ENCODE assay signal across 10 cellular contexts in genomic region chr1:16690971-16691682, GRCh38. TPM values are rescaled to one million over a fixed set of nuclear protein-coding genes. Genes with fewer than 3 reads are reported as not detected.
A peak's percentile ranks its signal among the peaks of the same experiment; 100 is the strongest.
DNase-seq lines count a peak whose midpoint lies in the region; ATAC-seq, FAIRE-seq and TF ChIP-seq lines count a peak whose summit lies in the region.
"Not testable (repeated sequence)": the region's sequence is repeated elsewhere in the genome, so short reads cannot be mapped to it uniquely, and the experiment has no call there.
"Had no signal": no experiment of that assay in that cellular context is flagged by ENCODE, and none has a peak within 500 bp of the region (broad histone marks: within the 10 kb centered on the region; RNA-seq: fewer than 3 reads in every experiment).

No MANE protein-coding gene starts in this region.

- BruUV-seq in HCT116 (replicated peaks; lab: Mats Ljungman, UMichigan); HepG2 (replicated peaks; lab: Mats Ljungman, UMichigan): not testable (repeated sequence)

- not testable (repeated sequence) for H3K9me3 Mint-ChIP-seq in stimulated activated effector memory CD8-positive, alpha-beta T cell treated with anti-CD3 and anti-CD28 coated beads, Interleukin-12 subunit alpha, Interleukin-12 subunit beta, amount 100 ng/mL, for 72 hours

- not testable (repeated sequence) for H3K9ac ChIP-seq in HCT116 (ENCODE audit: low read length); HepG2 (ENCODE audit: insufficient read depth, low read depth, low read length)

- no CpG with 5 or more reads among the region's 13 CpGs for WGBS in HepG2 (ENCODE audit: low lambda C conversion rate)

- H3K36me3 ChIP-seq in HCT116 (ENCODE audit: control insufficient read depth in 1 of 2, insufficient read depth in 2 of 2, low read length in 2 of 2); HepG2 (replicated peaks in 1 of 2; ENCODE audit: control insufficient read depth in 1 of 2, insufficient read depth in 2 of 2, low read length in 2 of 2): not testable (repeated sequence)

- POLR2A ChIA-PET in HCT116 (lab: Charles Lee); HepG2 (lab: Yijun Ruan, JAX): not testable (repeated sequence)

- not testable (repeated sequence) for H3K4me1 Mint-ChIP-seq in stimulated activated effector memory CD8-positive, alpha-beta T cell treated with anti-CD3 and anti-CD28 coated beads, Interleukin-12 subunit alpha, Interleukin-12 subunit beta, amount 100 ng/mL, for 72 hours

- not testable (repeated sequence) for TF ChIP-seq CTCF in HCT116 (IDR thresholded peaks at IDR 0.05 in 2 of 3, conservative IDR thresholded peaks at IDR 0.05 in 1 of 3; ENCODE audit: borderline replicate concordance in 1 of 3, insufficient read depth in 1 of 3, low read depth in 2 of 3, low read length in 2 of 3); HepG2 (CRISPR knock-in tag; IDR thresholded peaks at IDR 0.05)

- TF ChIP-seq RAD21 in HCT116 (IDR thresholded peaks at IDR 0.05; ENCODE audit: low read depth); HepG2 (CRISPR knock-in tag; IDR thresholded peaks at IDR 0.05): not testable (repeated sequence)

- ATAC-seq in HCT116 (peak; percentile 72), HepG2 (peak; percentile 61)
- ATAC-seq in Right ventricle myocardium inferior, result not testable (repeated sequence)
- ATAC-seq in stimulated activated effector memory CD8-positive, alpha-beta T cell treated with anti-CD3 and anti-CD28 coated beads, Interleukin-12 subunit alpha, Interleukin-12 subunit beta, amount 100 ng/mL, for 72 hours, result peak; percentile 6

- not testable (repeated sequence) for H3K4me2 ChIP-seq in HCT116 (ENCODE audit: low read length); HepG2 (ENCODE audit: low read depth, low read length)

- DNase-seq in HCT116 (ENCODE audit: low read depth, low spot score); HepG2 (ENCODE audit: low spot score); stimulated activated effector memory CD8-positive, alpha-beta T cell treated with anti-CD3 and anti-CD28 coated beads, Interleukin-12 subunit alpha, Interleukin-12 subunit beta, amount 100 ng/mL, for 72 hours (ENCODE audit: low spot score in 2 of 2): not testable (repeated sequence)
- peak; percentile 38 for DNase-seq in activated CD8-positive, alpha-beta memory T cell treated with anti-CD3 and anti-CD28 coated beads for 24 hours
- peak; percentile 56 for DNase-seq in Right ventricle myocardium inferior (ENCODE audit: missing footprints)

- not testable (repeated sequence) for H2AFZ ChIP-seq in HCT116 (ENCODE audit: low read depth, low read length, poor library complexity, severe bottlenecking); HepG2 (ENCODE audit: low read length)

- H3K4me1 ChIP-seq in HCT116 (ENCODE audit: control insufficient read depth in 1 of 2, insufficient read depth in 2 of 2, low read length in 2 of 2); HepG2 (ENCODE audit: insufficient read depth, low read length): not testable (repeated sequence)

- H3K36me3 Mint-ChIP-seq in stimulated activated effector memory CD8-positive, alpha-beta T cell treated with anti-CD3 and anti-CD28 coated beads, Interleukin-12 subunit alpha, Interleukin-12 subunit beta, amount 100 ng/mL, for 72 hours, result not testable (repeated sequence)

- in situ Hi-C loops in HepG2 (cut with HindIII; ENCODE audit: extremely low pct_ligation_motif_present, low pct_unique_long_range_greater_than_20kb), result not testable (repeated sequence)

- CTCF ChIA-PET in HCT116 (lab: Charles Lee), result interaction anchor here (1.1 to 2.0 kb wide), 3 partner anchors 10 to 70 kb away, joined by 3 to 12 read pairs (median 3); no protein-coding TSS in a partner anchor
- CTCF ChIA-PET in HepG2 (lab: Yijun Ruan, JAX; ENCODE audit: low intra/inter-chr PET ratio, low total read pairs), result not testable (repeated sequence)

- H3K27ac Mint-ChIP-seq in stimulated activated effector memory CD8-positive, alpha-beta T cell treated with anti-CD3 and anti-CD28 coated beads, Interleukin-12 subunit alpha, Interleukin-12 subunit beta, amount 100 ng/mL, for 72 hours, result not testable (repeated sequence)

- not testable (repeated sequence) for H3K4me3 Mint-ChIP-seq in stimulated activated effector memory CD8-positive, alpha-beta T cell treated with anti-CD3 and anti-CD28 coated beads, Interleukin-12 subunit alpha, Interleukin-12 subunit beta, amount 100 ng/mL, for 72 hours

- not testable (repeated sequence) for FAIRE-seq in HepG2 (lab: Jason Lieb, UNC)

- H4K20me1 ChIP-seq in HCT116 (ENCODE audit: insufficient read depth); HepG2 (ENCODE audit: insufficient read depth, low read length): not testable (repeated sequence)

- TF ChIP-seq EP300 in HepG2 (IDR thresholded peaks at IDR 0.05; ENCODE audit: low read depth in 2 of 2, low read length in 2 of 2); HepG2 (CRISPR knock-in tag; IDR thresholded peaks at IDR 0.05; ENCODE audit: borderline replicate concordance): not testable (repeated sequence)

- not testable (repeated sequence) for H3K9me2 ChIP-seq in HCT116 (ENCODE audit: insufficient read depth)

- TF ChIP-seq POLR2A in HCT116 (IDR thresholded peaks at IDR 0.05; ENCODE audit: borderline replicate concordance, extremely low read depth, insufficient read depth, insufficient read length); HepG2 (IDR thresholded peaks at IDR 0.05; ENCODE audit: insufficient read depth in 1 of 2, low read depth in 2 of 2, low read length in 2 of 2): not testable (repeated sequence)

- intact Hi-C loops in HCT116 (cut with micrococcal nuclease); Right ventricle myocardium inferior (cut with DNase I); HepG2 (cut with micrococcal nuclease; ENCODE audit: unreplicated experiment): not testable (repeated sequence)

- RAD21 ChIA-PET in HCT116 (lab: Charles Lee; ENCODE audit: low non-redundant PET in 1 of 2, low total read pairs in 2 of 2, uncharacterized antibody in 2 of 2, unreplicated experiment in 2 of 2), result not testable (repeated sequence)

- not testable (repeated sequence) for H3K9me3 ChIP-seq in HCT116 (ENCODE audit: control insufficient read depth in 1 of 2, insufficient read depth in 1 of 2, low read depth in 1 of 2, low read length in 2 of 2); HepG2 (ENCODE audit: low read length)

- not testable (repeated sequence) for H3K27ac ChIP-seq in HCT116 (ENCODE audit: low read depth, low read length); HepG2 (ENCODE audit: extremely low read length, insufficient read depth, low read length)

- H3K79me2 ChIP-seq in HCT116 (ENCODE audit: insufficient read depth, low read length); HepG2 (ENCODE audit: insufficient read depth, low read length): not testable (repeated sequence)

- not testable (repeated sequence) for H3K27me3 ChIP-seq in HCT116 (ENCODE audit: insufficient read depth, low read length); HepG2 (ENCODE audit: control insufficient read depth in 1 of 2, insufficient read depth in 2 of 2, low read length in 2 of 2)

- not testable (repeated sequence) for H3K4me3 ChIP-seq in HCT116 (replicated peaks in 1 of 2; ENCODE audit: low read depth in 1 of 2, low read length in 2 of 2); HepG2 (replicated peaks in 1 of 3; ENCODE audit: insufficient read depth in 1 of 3, low read depth in 2 of 3, low read length in 3 of 3)

RNA-seq across cellular contexts. Expression of gene RNU1-3, which starts 24.4 kb away (rescaled TPM):
- total RNA-seq in HCT116 (2021; ENCODE audit: unreplicated experiment) (1,685 TPM), Right ventricle myocardium inferior (4,572 TPM), HepG2 (2016; rRNA removed; fragmentation: Illumina TruSeq; extraction: Trizol) (859 and 11,018 TPM in 2 replicates)
- polyA plus RNA-seq in HCT116 (2012), result 8.8 and 29.6 TPM in 2 replicates
- 16,281 and 17,236 TPM in 2 replicates for total RNA-seq in HepG2 (2016; cell fraction: cytosol; rRNA removed; fragmentation: Illumina TruSeq; extraction: Trizol; ENCODE audit: low read depth)
- 1,309 and 10,613 TPM in 2 replicates for total RNA-seq in HepG2 (2016; cell fraction: insoluble cytoplasmic fraction; rRNA removed; fragmentation: Illumina TruSeq; extraction: Trizol)
- 2,848 and 3,475 TPM in 2 replicates for total RNA-seq in HepG2 (2016; cell fraction: membrane; rRNA removed; fragmentation: Illumina TruSeq; extraction: Trizol)
- 52,466 and 64,417 TPM in 2 replicates for total RNA-seq in HepG2 (2016; cell fraction: nucleus; rRNA removed; fragmentation: Illumina TruSeq; extraction: Trizol)
- polyA plus RNA-seq in HepG2 (2011; rRNA removed), result under 0.01 TPM in 2 replicates
- under 0.01 TPM in 2 replicates for polyA plus RNA-seq in HepG2 (2011; cell fraction: cytosol; rRNA removed)
- under 0.01 TPM in 2 replicates for polyA plus RNA-seq in HepG2 (2011; cell fraction: nucleus; rRNA removed)
- 59.2 and 78.2 TPM in 2 replicates for polyA plus RNA-seq in HepG2 (2012)
- 27.3 and 44.4 TPM in 2 replicates for polyA plus RNA-seq in HepG2 (2016; cell fraction: cytosol; fragmentation: Illumina TruSeq; extraction: Trizol; ENCODE audit: low read depth)
- not detected in 2 replicates for polyA plus RNA-seq in HepG2 (2016; cell fraction: insoluble cytoplasmic fraction; fragmentation: Illumina TruSeq; extraction: Trizol; ENCODE audit: low read depth)
- polyA plus RNA-seq in HepG2 (2016; cell fraction: membrane; fragmentation: Illumina TruSeq; extraction: Trizol; ENCODE audit: low read depth), result not detected in 2 replicates
- 32.8 TPM in 1 of 2 replicates, not detected in the other for polyA plus RNA-seq in HepG2 (2016; cell fraction: nucleus; fragmentation: Illumina TruSeq; extraction: Trizol; ENCODE audit: insufficient read depth, low read depth)
- 12,820 and 15,604 TPM in 2 replicates for polyA minus RNA-seq in HepG2 (2011; rRNA and poly(A)+ RNA removed; ENCODE audit: low replicate concordance)
- polyA minus RNA-seq in HepG2 (2011; cell fraction: cytosol; rRNA and poly(A)+ RNA removed), result 90,102 and 105,040 TPM in 2 replicates
- 42,574 and 58,030 TPM in 2 replicates for polyA minus RNA-seq in HepG2 (2011; cell fraction: nucleus; rRNA and poly(A)+ RNA removed)
- total RNA-seq: G401 had no signal
- polyA plus RNA-seq: AG04450; CD14-positive monocyte; CD4-positive, alpha-beta memory T cell; CD8-positive, alpha-beta memory T cell had no signal

RNA-seq across cellular contexts. Expression of gene RNU1-4, which starts 49.2 kb away (rescaled TPM):
- total RNA-seq in HCT116 (2021; ENCODE audit: unreplicated experiment), result 1,685 TPM
- polyA plus RNA-seq in HCT116 (2012), result 8.8 and 29.6 TPM in 2 replicates
- total RNA-seq in Right ventricle myocardium inferior, result 4,572 TPM
- 859 and 11,018 TPM in 2 replicates for total RNA-seq in HepG2 (2016; rRNA removed; fragmentation: Illumina TruSeq; extraction: Trizol)
- 16,281 and 17,236 TPM in 2 replicates for total RNA-seq in HepG2 (2016; cell fraction: cytosol; rRNA removed; fragmentation: Illumina TruSeq; extraction: Trizol; ENCODE audit: low read depth)
- total RNA-seq in HepG2 (2016; cell fraction: insoluble cytoplasmic fraction; rRNA removed; fragmentation: Illumina TruSeq; extraction: Trizol), result 1,309 and 10,613 TPM in 2 replicates
- 2,848 and 3,475 TPM in 2 replicates for total RNA-seq in HepG2 (2016; cell fraction: membrane; rRNA removed; fragmentation: Illumina TruSeq; extraction: Trizol)
- 52,466 and 64,417 TPM in 2 replicates for total RNA-seq in HepG2 (2016; cell fraction: nucleus; rRNA removed; fragmentation: Illumina TruSeq; extraction: Trizol)
- polyA plus RNA-seq in HepG2 (2011; rRNA removed), result under 0.01 TPM in 2 replicates
- under 0.01 TPM in 2 replicates for polyA plus RNA-seq in HepG2 (2011; cell fraction: cytosol; rRNA removed)
- under 0.01 TPM in 2 replicates for polyA plus RNA-seq in HepG2 (2011; cell fraction: nucleus; rRNA removed)
- polyA plus RNA-seq in HepG2 (2012), result 78.2 TPM in 1 of 2 replicates, not detected in the other
- 27.3 and 44.4 TPM in 2 replicates for polyA plus RNA-seq in HepG2 (2016; cell fraction: cytosol; fragmentation: Illumina TruSeq; extraction: Trizol; ENCODE audit: low read depth)
- not detected in 2 replicates for polyA plus RNA-seq in HepG2 (2016; cell fraction: insoluble cytoplasmic fraction; fragmentation: Illumina TruSeq; extraction: Trizol; ENCODE audit: low read depth)
- not detected in 2 replicates for polyA plus RNA-seq in HepG2 (2016; cell fraction: membrane; fragmentation: Illumina TruSeq; extraction: Trizol; ENCODE audit: low read depth)
- polyA plus RNA-seq in HepG2 (2016; cell fraction: nucleus; fragmentation: Illumina TruSeq; extraction: Trizol; ENCODE audit: insufficient read depth, low read depth), result 32.8 TPM in 1 of 2 replicates, not detected in the other
- polyA minus RNA-seq in HepG2 (2011; rRNA and poly(A)+ RNA removed; ENCODE audit: low replicate concordance), result 12,820 and 15,604 TPM in 2 replicates
- 90,102 and 105,040 TPM in 2 replicates for polyA minus RNA-seq in HepG2 (2011; cell fraction: cytosol; rRNA and poly(A)+ RNA removed)
- 42,574 and 58,030 TPM in 2 replicates for polyA minus RNA-seq in HepG2 (2011; cell fraction: nucleus; rRNA and poly(A)+ RNA removed)
- total RNA-seq: G401 had no signal
- polyA plus RNA-seq: AG04450; CD14-positive monocyte; CD4-positive, alpha-beta memory T cell; CD8-positive, alpha-beta memory T cell had no signal
